9 cellular contexts compared by ENCODE assay signal in genomic region chr10:19811517-19811916, GRCh38. TPM values are rescaled to one million over a fixed set of nuclear protein-coding genes. Genes with fewer than 3 reads are reported as not detected.
DNase-seq lines count a peak whose midpoint lies in the region; ATAC-seq and TF ChIP-seq lines count a peak whose summit lies in the region.
"Had no signal": no experiment of that assay in that cellular context is flagged by ENCODE, and none has a peak within 500 bp of the region (broad histone marks: within the 10 kb centered on the region; RNA-seq: fewer than 3 reads in every experiment).

No MANE protein-coding gene starts in this region.

- DNase-seq in AG10803 (ENCODE audit: low read depth) (peak; percentile 9), MG63 (peak; percentile 38), epithelial cell of proximal tubule (ENCODE audit: low read depth) (no peak), mucosa of descending colon (peak in 1 of 3 donors; percentile 36), T-cell (no peak), cortex of kidney (lab: John Stamatoyannopoulos, UW) (no peak)
- DNase-seq in stimulated activated effector memory CD8-positive, alpha-beta T cell treated with anti-CD3 and anti-CD28 coated beads, Interleukin-12 subunit alpha, Interleukin-12 subunit beta, amount 100 ng/mL, for 72 hours (ENCODE audit: low spot score in 2 of 2): no peak

- peaks cover 24% of the 10 kb centered on the region for H3K27me3 ChIP-seq in MG63

- TF ChIP-seq CTCF in AG10803 (conservative IDR thresholded peaks at IDR 0.05; ENCODE audit: low read length) (peak; percentile 49), epithelial cell of proximal tubule (conservative IDR thresholded peaks at IDR 0.05; ENCODE audit: low read depth, low read length) (peak; percentile 78), mucosa of descending colon (IDR thresholded peaks at IDR 0.05) (peak; percentile 17)

- H3K9me3 ChIP-seq in MG63 (no peaks in the 10 kb centered on the region), mucosa of descending colon (no peaks in the 10 kb centered on the region)

- no peak overlapping the region for H3K4me3 Mint-ChIP-seq in T-cell
- H3K4me3 Mint-ChIP-seq in stimulated activated effector memory CD8-positive, alpha-beta T cell treated with anti-CD3 and anti-CD28 coated beads, Interleukin-12 subunit alpha, Interleukin-12 subunit beta, amount 100 ng/mL, for 72 hours: no peak overlapping the region
- H3K4me3 Mint-ChIP-seq: activated naive CD4-positive, alpha-beta T cell treated with anti-CD3 and anti-CD28 coated beads, Interleukin-2, amount 50 U/mL, for 24 hours had no signal

- no peak overlapping the region for H3K4me3 ChIP-seq in AG10803 (ENCODE audit: low read length)
- H3K4me3 ChIP-seq in MG63: no peak overlapping the region
- H3K4me3 ChIP-seq in epithelial cell of proximal tubule (ENCODE audit: low read depth, low read length): no peak overlapping the region
- no peak overlapping the region for H3K4me3 ChIP-seq in mucosa of descending colon

- POLR2A ChIA-PET in T-cell (lab: Charles Lee): no interaction called here

- no peak for ATAC-seq in mucosa of descending colon
- ATAC-seq in HG02759 (IDR thresholded peaks at IDR 0.05; ENCODE audit: unreplicated experiment): no peak
- ATAC-seq in T-cell (replicated peaks in 1 of 4): no peak
- ATAC-seq in stimulated activated effector memory CD8-positive, alpha-beta T cell treated with anti-CD3 and anti-CD28 coated beads, Interleukin-12 subunit alpha, Interleukin-12 subunit beta, amount 100 ng/mL, for 72 hours: no peak

- no peak overlapping the region for H3K27ac Mint-ChIP-seq in T-cell
- H3K27ac Mint-ChIP-seq in stimulated activated effector memory CD8-positive, alpha-beta T cell treated with anti-CD3 and anti-CD28 coated beads, Interleukin-12 subunit alpha, Interleukin-12 subunit beta, amount 100 ng/mL, for 72 hours: no peak overlapping the region
- H3K27ac Mint-ChIP-seq: activated naive CD4-positive, alpha-beta T cell treated with anti-CD3 and anti-CD28 coated beads, Interleukin-2, amount 50 U/mL, for 24 hours had no signal

- peaks cover 0 to 5% (median 0%) of the 10 kb centered on the region in 3 donors for H3K9me3 Mint-ChIP-seq in T-cell
- peaks cover 4% of the 10 kb centered on the region for H3K9me3 Mint-ChIP-seq in stimulated activated effector memory CD8-positive, alpha-beta T cell treated with anti-CD3 and anti-CD28 coated beads, Interleukin-12 subunit alpha, Interleukin-12 subunit beta, amount 100 ng/mL, for 72 hours
- H3K9me3 Mint-ChIP-seq: activated naive CD4-positive, alpha-beta T cell treated with anti-CD3 and anti-CD28 coated beads, Interleukin-2, amount 50 U/mL, for 24 hours had no signal

- H3K36me3 Mint-ChIP-seq in T-cell: no peaks in the 10 kb centered on the region
- no peaks in the 10 kb centered on the region for H3K36me3 Mint-ChIP-seq in stimulated activated effector memory CD8-positive, alpha-beta T cell treated with anti-CD3 and anti-CD28 coated beads, Interleukin-12 subunit alpha, Interleukin-12 subunit beta, amount 100 ng/mL, for 72 hours
- H3K36me3 Mint-ChIP-seq: activated naive CD4-positive, alpha-beta T cell treated with anti-CD3 and anti-CD28 coated beads, Interleukin-2, amount 50 U/mL, for 24 hours had no signal

- peaks cover 20 to 23% of the 10 kb centered on the region in 2 donors for H3K27me3 Mint-ChIP-seq in T-cell

- H3K36me3 ChIP-seq in MG63: no peaks in the 10 kb centered on the region
- H3K36me3 ChIP-seq in mucosa of descending colon (ENCODE audit: low read depth): no peaks in the 10 kb centered on the region

- intact Hi-C loops in mucosa of descending colon (cut with DNase I, micrococcal nuclease): loop anchor here in 1 of 2 donors (10.0 kb wide), 1 partner anchor 183 kb away; no protein-coding TSS in a partner anchor

- CTCF ChIA-PET in T-cell (lab: Charles Lee): no interaction called here

- peaks cover 0 to 5% (median 1%) of the 10 kb centered on the region in 3 donors for H3K4me1 Mint-ChIP-seq in T-cell
- no peaks in the 10 kb centered on the region for H3K4me1 Mint-ChIP-seq in stimulated activated effector memory CD8-positive, alpha-beta T cell treated with anti-CD3 and anti-CD28 coated beads, Interleukin-12 subunit alpha, Interleukin-12 subunit beta, amount 100 ng/mL, for 72 hours
- H3K4me1 Mint-ChIP-seq: activated naive CD4-positive, alpha-beta T cell treated with anti-CD3 and anti-CD28 coated beads, Interleukin-2, amount 50 U/mL, for 24 hours had no signal

- peaks cover 3% of the 10 kb centered on the region for H3K4me1 ChIP-seq in mucosa of descending colon (ENCODE audit: low read depth)

RNA-seq across cellular contexts. Expression of gene PLXDC2, which starts 4.7 kb away (rescaled TPM):
- total RNA-seq in MG63 (2014; rRNA removed; shearing (Covaris generic); ENCODE audit: low replicate concordance): under 0.01 TPM in 1 of 2 replicates, not detected in the other
- total RNA-seq in epithelial cell of proximal tubule (0.86 and 1.4 TPM in 2 replicates), mucosa of descending colon (10 to 100 TPM; 19.9 to 31.6 (median 30.3) TPM), T-cell (1 to 10 TPM in 1 of 5 donors, under 1 TPM in 4; 0.49 to 1.1 (median 0.56) TPM)

Comparison
In these comparisons a context has a peak if more than half of its experiments do, and no peak if none do; other contexts are left out.
1. DNase-seq: peak in AG10803 (single experiment) and MG63 (single experiment); none in epithelial cell of proximal tubule (single experiment), T-cell (0 of 34), cortex of kidney (single experiment) and stimulated activated effector memory CD8-positive, alpha-beta T cell treated with anti-CD3 and anti-CD28 coated beads, Interleukin-12 subunit alpha, Interleukin-12 subunit beta, amount 100 ng/mL, for 72 hours (0 of 2).
2. CTCF ChIP-seq: peak in every context shown above with its lines; median percentile 78 in epithelial cell of proximal tubule; 49 in AG10803; 17 in mucosa of descending colon.